Comparison of ENCODE assay signal across 9 cellular contexts in the genomic region with DNA sequence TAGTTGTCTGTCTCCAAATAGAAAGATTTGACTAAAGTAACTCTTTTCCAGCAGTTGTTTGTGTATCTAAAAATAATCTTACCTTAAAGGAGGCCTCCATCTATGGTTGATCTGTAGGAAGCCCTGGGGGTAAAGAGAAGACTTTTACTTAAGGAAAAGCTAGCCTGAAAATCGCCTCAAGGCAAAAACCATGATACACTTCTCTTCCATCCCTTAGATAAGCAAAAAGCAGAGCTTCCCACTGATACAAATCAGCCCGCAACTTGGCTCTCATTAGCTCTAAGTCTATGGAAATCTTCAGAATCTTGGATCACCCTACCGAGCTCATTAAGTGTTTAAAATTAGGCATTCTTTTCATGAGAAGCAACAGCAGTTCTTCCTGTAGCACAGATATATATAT.
"Had no signal": no experiment of that assay in that cellular context is flagged by ENCODE, and none has a peak within 500 bp of the region (broad histone marks: within the 10 kb centered on the region; RNA-seq: fewer than 3 reads in every experiment).

No MANE protein-coding gene starts in this region.

- DNase-seq: GOT3, H7, HFFc6, IMR-90, KG1 had no signal

- H3K4me3 ChIP-seq: HAP-1, K562 had no signal

- H3K9me3 ChIP-seq: HAP-1 had no signal

- FAIRE-seq: HTR-8/SVneo, K562 had no signal

- H3K4me3 Mint-ChIP-seq: HFFc6 had no signal

- ATAC-seq: HCT116, K562 had no signal

- H3K27ac Mint-ChIP-seq: HFFc6 had no signal

- H3K36me3 ChIP-seq: HAP-1 had no signal
